ENCODE assay signal across 8 cellular contexts in genomic region chr2:229431331-229431954, GRCh38.
A peak's percentile ranks its signal among the peaks of the same experiment; 100 is the strongest.
DNase-seq lines count a peak whose midpoint lies in the region; ATAC-seq and TF ChIP-seq lines count a peak whose summit lies in the region.

No MANE protein-coding gene starts in this region.

- H3K4me3 ChIP-seq in HFF-Myc (replicated peaks; ENCODE audit: low read depth, low read length), result no peak overlapping the region
- H3K4me3 ChIP-seq in gastroesophageal sphincter, result no peak overlapping the region
- no peak overlapping the region for H3K4me3 ChIP-seq in spleen
- H3K4me3 ChIP-seq in CD8-positive, alpha-beta memory T cell (ENCODE audit: low read length), result no peak overlapping the region

- in situ Hi-C loops in SK-MEL-5 (cut with HindIII; ENCODE audit: low pct_unique_long_range_greater_than_20kb, low sequenced_read_pairs), result no loop called here

- DNase-seq in AML-193 (lab: John Stamatoyannopoulos, UW), result peak; percentile 26 to 61
- no peak for DNase-seq in HFF-Myc (ENCODE audit: extremely low read depth, low read depth)
- DNase-seq in SK-MEL-5 (ENCODE audit: low read depth, low spot score), result peak; percentile 87
- DNase-seq in spleen, result no peak
- no peak for DNase-seq in CD8-positive, alpha-beta memory T cell
- no peak for DNase-seq in stimulated activated CD4-positive, alpha-beta T cell treated with anti-CD3 and anti-CD28 coated beads, Interleukin-4, amount 100 ng/mL, for 4 hours

- H3K4me3 Mint-ChIP-seq in CD8-positive, alpha-beta memory T cell, result no peak overlapping the region

- TF ChIP-seq CTCF in HFF-Myc (IDR thresholded peaks at IDR 0.05; ENCODE audit: low read depth, low read length, missing control alignments) (peak; percentile 41), gastroesophageal sphincter (IDR thresholded peaks at IDR 0.05) (peak; percentile 32 to 52 (median 46)), spleen (IDR thresholded peaks at IDR 0.05 in 8 of 11, conservative IDR thresholded peaks at IDR 0.05 in 3 of 11) (peak in 6 of 11 experiments; percentile 13 to 45 (median 22))

- H3K36me3 ChIP-seq in gastroesophageal sphincter (no peaks in the 10 kb centered on the region), spleen (no peaks in the 10 kb centered on the region)
- H3K36me3 ChIP-seq in CD8-positive, alpha-beta memory T cell (ENCODE audit: insufficient read depth, low read length), result no peaks in the 10 kb centered on the region

- no peaks in the 10 kb centered on the region for H3K9me3 ChIP-seq in gastroesophageal sphincter
- peaks cover 0 to 6% (median 0%) of the 10 kb centered on the region in 8 donors for H3K9me3 ChIP-seq in spleen
- H3K9me3 ChIP-seq in CD8-positive, alpha-beta memory T cell (ENCODE audit: low read length), result no peaks in the 10 kb centered on the region

- no peak overlapping the region for H3K27ac Mint-ChIP-seq in CD8-positive, alpha-beta memory T cell

- no peaks in the 10 kb centered on the region for H3K27me3 Mint-ChIP-seq in CD8-positive, alpha-beta memory T cell

- TF ChIP-seq POLR2A in gastroesophageal sphincter (IDR thresholded peaks at IDR 0.05) (no peak), spleen (IDR thresholded peaks at IDR 0.05) (no peak)

- peak overlapping the region in 1 of 4 donors; percentile 63 for H3K27ac ChIP-seq in gastroesophageal sphincter
- no peak overlapping the region for H3K27ac ChIP-seq in spleen
- H3K27ac ChIP-seq in CD8-positive, alpha-beta memory T cell (ENCODE audit: low read depth, low read length), result no peak overlapping the region

- H3K4me1 Mint-ChIP-seq in CD8-positive, alpha-beta memory T cell, result no peaks in the 10 kb centered on the region

- CTCF ChIA-PET in CD8-positive, alpha-beta memory T cell (lab: Charles Lee), result no interaction called here

- no peak for TF ChIP-seq EP300 in gastroesophageal sphincter (IDR thresholded peaks at IDR 0.05)

- no peaks in the 10 kb centered on the region for H3K27me3 ChIP-seq in gastroesophageal sphincter
- no peaks in the 10 kb centered on the region for H3K27me3 ChIP-seq in spleen (replicated peaks in 1 of 7)
- no peaks in the 10 kb centered on the region for H3K27me3 ChIP-seq in CD8-positive, alpha-beta memory T cell (ENCODE audit: insufficient read depth, low read length, poor library complexity, severe bottlenecking)

- ATAC-seq in gastroesophageal sphincter (no peak), GM19452 (IDR thresholded peaks at IDR 0.05; ENCODE audit: unreplicated experiment) (no peak)

- POLR2A ChIA-PET in CD8-positive, alpha-beta memory T cell (lab: Charles Lee), result no interaction called here

- 27 to 44% methylated on average over 1 of the region's 2 CpGs for WGBS in gastroesophageal sphincter (ENCODE audit: low coverage in 1 of 2), 2 donors
- WGBS in spleen, 5 donors, result 41 to 68% (median 46%) methylated on average over 2 of the region's 2 CpGs

- intact Hi-C loops in spleen (cut with DNase I; ENCODE audit: low total_unique reads), result loop anchor here (10.0 kb wide), 1 partner anchor 153 kb away; no protein-coding TSS in a partner anchor

- no peaks in the 10 kb centered on the region for H3K36me3 Mint-ChIP-seq in CD8-positive, alpha-beta memory T cell

- no peaks in the 10 kb centered on the region for H3K4me1 ChIP-seq in gastroesophageal sphincter
- H3K4me1 ChIP-seq in spleen, result no peaks in the 10 kb centered on the region
- H3K4me1 ChIP-seq in CD8-positive, alpha-beta memory T cell (ENCODE audit: insufficient read depth, low read length), result no peaks in the 10 kb centered on the region

- H3K9me3 Mint-ChIP-seq in CD8-positive, alpha-beta memory T cell, result no peaks in the 10 kb centered on the region

Comparison
In these comparisons a context has a peak if more than half of its experiments do, and no peak if none do; other contexts are left out.
1. DNase-seq: peak in AML-193 (2 of 2) and SK-MEL-5 (single experiment); none in HFF-Myc (single experiment), spleen (single experiment), CD8-positive, alpha-beta memory T cell (0 of 5) and stimulated activated CD4-positive, alpha-beta T cell treated with anti-CD3 and anti-CD28 coated beads, Interleukin-4, amount 100 ng/mL, for 4 hours (0 of 2).
2. Peak in every context shown above with its lines, with median percentiles within 50 percentile points of each other: CTCF ChIP-seq.